Comparison of ENCODE assay signal across 8 cellular contexts in the genomic region with DNA sequence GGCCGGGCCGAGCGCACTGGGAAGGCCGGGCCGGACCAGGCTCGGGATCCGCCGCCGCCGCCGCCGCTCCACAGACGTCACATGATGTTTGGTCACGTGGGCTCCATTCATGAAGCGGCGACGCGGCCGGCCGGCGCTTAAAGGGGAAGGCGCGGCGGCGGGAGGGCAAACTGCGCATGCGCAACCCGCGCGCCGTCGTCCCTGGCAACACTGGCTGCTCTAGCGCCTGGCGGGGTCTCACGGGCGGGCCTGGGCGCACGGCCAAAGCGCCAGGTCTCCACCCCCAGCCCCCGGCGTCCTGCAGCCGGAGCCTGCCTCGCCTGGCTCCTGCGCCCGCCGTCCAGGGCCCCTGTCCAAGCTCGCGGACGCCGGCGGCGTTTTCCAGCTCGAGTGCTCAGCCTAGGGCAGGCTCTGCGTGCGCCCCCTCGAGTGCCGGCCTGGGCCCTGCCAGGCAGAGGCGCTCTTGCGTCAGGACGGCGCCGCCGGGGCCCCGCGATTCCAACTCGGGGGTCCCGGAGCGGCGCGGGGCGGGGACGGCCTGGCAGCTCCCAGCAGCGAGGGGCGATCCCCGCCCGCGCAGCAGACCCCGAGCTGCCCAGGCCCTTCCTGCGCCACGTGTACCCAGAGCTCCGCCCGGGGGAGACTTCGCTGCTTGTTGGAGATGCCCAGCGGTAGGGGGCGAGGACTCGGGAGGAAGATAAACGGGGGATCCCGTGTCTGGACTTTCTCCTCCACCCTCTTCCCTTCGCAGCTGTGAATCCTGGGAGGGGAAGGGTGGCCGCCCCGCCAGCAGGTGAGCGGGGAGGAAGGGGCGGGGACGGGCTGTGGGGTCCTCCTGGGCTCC. TPM values are rescaled to one million over a fixed set of nuclear protein-coding genes. Genes with fewer than 3 reads are reported as not detected.
DNase-seq lines count a peak whose midpoint lies in the region; ATAC-seq and TF ChIP-seq lines count a peak whose summit lies in the region.

A gene (minus strand): TSS at position 83 of the 844 bp plus-strand sequence. CDS start 4,550 bp downstream, outside the sequence.

- peaks cover 29 to 50% (median 47%) of the 10 kb centered on the region in 9 donors for H3K4me1 ChIP-seq in heart right ventricle
- peaks cover 40% of the 10 kb centered on the region for H3K4me1 ChIP-seq in upper lobe of right lung

- peaks cover 0 to 1% (median 0%) of the 10 kb centered on the region in 9 donors for H3K36me3 ChIP-seq in heart right ventricle
- H3K36me3 ChIP-seq in upper lobe of right lung = no peaks in the 10 kb centered on the region

- POLR2A ChIA-PET in T-cell (lab: Charles Lee) = interaction anchor here in 1 of 2 donors (0.6 kb wide), 1 partner anchor 28 kb away, joined by 3 read pairs; no protein-coding TSS in a partner anchor

- ATAC-seq in HG02798 (IDR thresholded peaks at IDR 0.05; ENCODE audit: poor library complexity, unreplicated experiment) = peak; percentile 77
- peak; percentile 71 to 81 (median 73) for ATAC-seq in T-cell (replicated peaks in 1 of 4)
- ATAC-seq in heart right ventricle = peak; percentile 55 to 79 (median 70)
- peak; percentile 58 for ATAC-seq in upper lobe of right lung

- H3K27ac ChIP-seq in adipose tissue (ENCODE audit: low read depth, low read length) (peak within 1 kb of the TSS; percentile 83), heart right ventricle (peak within 1 kb of the TSS; percentile 78 to 98 (median 96)), upper lobe of right lung (peak within 1 kb of the TSS; percentile 90)

- H3K9me3 ChIP-seq in heart right ventricle (no peaks in the 10 kb centered on the region), upper lobe of right lung (no peaks in the 10 kb centered on the region)

- peak within 1 kb of the TSS; percentile 81 to 90 (median 83) for H3K4me3 Mint-ChIP-seq in T-cell
- peak within 1 kb of the TSS; percentile 86 for H3K4me3 Mint-ChIP-seq in progenitor cell of endocrine pancreas (ENCODE audit: low read depth)

- CTCF ChIA-PET in T-cell (lab: Charles Lee) = interaction anchor here in 1 of 2 donors (0.5 to 0.6 kb wide), 2 partner anchors 11 to 17 kb away, joined by 4 to 8 read pairs; no protein-coding TSS in a partner anchor

- H3K36me3 Mint-ChIP-seq in T-cell (no peaks in the 10 kb centered on the region), progenitor cell of endocrine pancreas (ENCODE audit: insufficient read depth) (no peaks in the 10 kb centered on the region)

- DNase-seq in NCI-H146 (lab: John Stamatoyannopoulos, UW) = peak; percentile 96
- peak; percentile 68 to 88 (median 82) for DNase-seq in T-cell
- peak; percentile 91 to 93 for DNase-seq in heart right ventricle
- DNase-seq in progenitor cell of endocrine pancreas (ENCODE audit: low spot score, unreplicated experiment) = peak; percentile 91
- peak; percentile 95 for DNase-seq in upper lobe of right lung

- TF ChIP-seq CTCF in GM12873 (IDR thresholded peaks at IDR 0.05; ENCODE audit: insufficient read depth, low read depth, low read length, missing control alignments) = peak; percentile 42
- TF ChIP-seq CTCF in heart right ventricle (IDR thresholded peaks at IDR 0.05) = peak in 7 of 9 donors; percentile 9 to 54 (median 29)
- peak; percentile 49 for TF ChIP-seq CTCF in progenitor cell of endocrine pancreas (IDR thresholded peaks at IDR 0.05; ENCODE audit: unreplicated experiment)
- TF ChIP-seq CTCF in upper lobe of right lung (IDR thresholded peaks at IDR 0.05) = peak; percentile 32

- 1% methylated on average over 72 to 94 of the region's 94 CpGs for WGBS in adipose tissue, 3 donors
- 1% methylated on average over 88 to 94 of the region's 94 CpGs for WGBS in heart right ventricle, 2 donors

- H3K9me3 Mint-ChIP-seq in T-cell (no peaks in the 10 kb centered on the region), progenitor cell of endocrine pancreas (ENCODE audit: low read depth) (no peaks in the 10 kb centered on the region)

- peaks cover 21 to 37% (median 22%) of the 10 kb centered on the region in 3 donors for H3K4me1 Mint-ChIP-seq in T-cell
- H3K4me1 Mint-ChIP-seq in progenitor cell of endocrine pancreas (ENCODE audit: low read depth) = peaks cover 22% of the 10 kb centered on the region

- H3K4me3 ChIP-seq in heart right ventricle = peak within 1 kb of the TSS; percentile 82 to 97 (median 94)
- H3K4me3 ChIP-seq in upper lobe of right lung = peak within 1 kb of the TSS; percentile 86

- H3K27me3 Mint-ChIP-seq in T-cell (peaks cover 0 to 24% of the 10 kb centered on the region in 2 donors), progenitor cell of endocrine pancreas (peaks cover 3% of the 10 kb centered on the region)

- peak within 1 kb of the TSS; percentile 88 to 89 for H3K27ac Mint-ChIP-seq in T-cell
- peak within 1 kb of the TSS; percentile 99 for H3K27ac Mint-ChIP-seq in progenitor cell of endocrine pancreas

- intact Hi-C loops in heart right ventricle (cut with DNase I) = no loop called here
- intact Hi-C loops in upper lobe of right lung (cut with DNase I) = no loop called here

- peaks cover 0 to 37% (median 4%) of the 10 kb centered on the region in 7 donors for H3K27me3 ChIP-seq in heart right ventricle
- H3K27me3 ChIP-seq in upper lobe of right lung = no peaks in the 10 kb centered on the region

RNA-seq across cellular contexts. Expression of the gene that starts here (rescaled TPM):
- total RNA-seq in T-cell (10 to 100 TPM; 10.6 to 24.8 (median 18.8) TPM), heart right ventricle (10 to 100 TPM; 10.8 to 30.9 (median 16.3) TPM), progenitor cell of endocrine pancreas (29.5 and 30.2 TPM in 2 replicates), upper lobe of right lung (35.9 TPM)
- polyA plus RNA-seq in adipose tissue (10 to 100 TPM in 2 of 3 donors, 1 to 10 TPM in 1; 5.2 to 13.9 (median 13.8) TPM), heart right ventricle (10 to 100 TPM; 10.5 to 10.6 TPM)

Comparison
In these comparisons a context has a peak if more than half of its experiments do, and no peak if none do; other contexts are left out.
1. Peak in every context shown above with its lines: DNase-seq, ATAC-seq, H3K4me3 ChIP-seq and H3K27ac ChIP-seq.